In the genomic region with DNA sequence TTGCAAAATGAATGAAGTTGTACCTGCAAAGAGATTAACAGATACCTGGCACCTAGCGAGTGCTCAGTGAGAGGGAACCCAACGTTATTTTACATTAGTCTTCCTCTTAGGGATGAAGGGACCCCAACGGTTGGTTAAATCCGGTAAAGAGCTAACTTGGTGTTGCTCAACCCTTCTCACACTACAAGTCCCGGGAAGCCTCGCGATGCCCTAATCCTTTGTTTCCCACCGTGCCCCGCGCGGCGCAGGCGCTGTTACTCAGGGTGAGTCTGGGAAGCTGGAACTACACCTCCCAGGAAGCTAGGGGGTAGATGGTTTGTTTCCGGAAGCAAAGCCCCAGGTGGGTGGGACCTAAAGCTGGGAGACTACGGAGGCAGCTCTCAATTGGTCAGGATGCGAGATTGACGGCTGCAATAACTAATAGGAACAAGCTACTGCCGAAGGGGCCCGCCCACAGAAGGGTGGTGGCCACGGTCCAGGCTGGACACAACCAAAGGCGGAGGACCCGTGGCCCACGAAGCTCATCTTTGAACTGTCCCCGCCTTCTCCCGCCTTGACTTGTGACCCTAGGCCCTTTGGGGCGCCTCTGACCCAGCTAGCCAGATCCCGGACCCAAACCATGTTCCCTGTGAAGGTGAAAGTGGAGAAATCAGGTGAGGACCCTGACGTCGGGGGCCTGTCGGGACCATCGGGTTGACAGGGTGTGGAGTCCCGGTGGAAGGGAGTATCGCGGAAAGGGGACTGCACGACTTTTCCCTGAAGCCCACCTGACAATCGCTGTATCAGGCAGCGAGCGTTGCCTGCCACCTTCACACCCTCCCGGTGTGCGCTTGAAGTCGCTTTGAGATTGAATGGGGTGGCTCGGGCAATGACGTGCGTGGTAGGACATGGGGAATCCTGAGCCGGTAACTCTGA, we compare ENCODE assay signal across 8 cellular contexts. TPM values are rescaled to one million over a fixed set of nuclear protein-coding genes. Genes with fewer than 3 reads are reported as not detected.
A peak's percentile ranks its signal among the peaks of the same experiment; 100 is the strongest.
DNase-seq lines count a peak whose midpoint lies in the region; ATAC-seq and FAIRE-seq lines count a peak whose summit lies in the region.

Gene LIN37, plus strand, starts transcription at position 471 of the 915 bp plus-strand sequence. Its CDS starts 149 bp downstream, at position 620.

- peak within 1 kb of the TSS; percentile 88 for H3K9ac ChIP-seq in endocrine pancreas (ENCODE audit: control insufficient read depth, insufficient read depth, low read length)
- H3K9ac ChIP-seq in mesenchymal stem cell (ENCODE audit: low read length): peak within 1 kb of the TSS; percentile 99

- no peak within 1 kb of the TSS for H3K27ac ChIP-seq in mesenchymal stem cell (ENCODE audit: low read length, poor library complexity, severe bottlenecking)

- H3K14ac ChIP-seq in mesenchymal stem cell (ENCODE audit: low read length in 2 of 2): peak within 1 kb of the TSS in 1 of 2 experiments; percentile 50

- no peaks in the 10 kb centered on the region for H3K27me3 Mint-ChIP-seq in activated CD8-positive, alpha-beta memory T cell treated with anti-CD3 and anti-CD28 coated beads, Interleukin-2, amount 10 ng/mL, durations not matched to agents 7 days and 5 days

- no peak within 1 kb of the TSS for H4K91ac ChIP-seq in mesenchymal stem cell (ENCODE audit: low read length)

- FAIRE-seq in HTR-8/SVneo (lab: Jason Lieb, UNC): peak; percentile 58

- peak within 1 kb of the TSS; percentile 7 to 67 for H3K18ac ChIP-seq in mesenchymal stem cell (ENCODE audit: low read depth in 1 of 2, low read length in 2 of 2)

- H3K4me2 ChIP-seq in mesenchymal stem cell (ENCODE audit: low read length, poor library complexity, severe bottlenecking): peak within 1 kb of the TSS; percentile 62

- H3K79me1 ChIP-seq in mesenchymal stem cell (replicated peaks; ENCODE audit: low read length, poor library complexity, severe bottlenecking): peaks cover 49% of the 10 kb centered on the region

- under 1% methylated on average over 35 of the region's 45 CpGs for WGBS in mesenchymal stem cell

- H3K4me1 Mint-ChIP-seq in activated CD8-positive, alpha-beta memory T cell treated with anti-CD3 and anti-CD28 coated beads, Interleukin-2, amount 10 ng/mL, durations not matched to agents 7 days and 5 days: peaks cover 52% of the 10 kb centered on the region

- no peak within 1 kb of the TSS for H4K8ac ChIP-seq in mesenchymal stem cell (ENCODE audit: low read length)

- no peak within 1 kb of the TSS for H2BK12ac ChIP-seq in mesenchymal stem cell (ENCODE audit: low read length in 2 of 2)

- peak within 1 kb of the TSS; percentile 77 for H2AFZ ChIP-seq in mesenchymal stem cell (ENCODE audit: low read depth, low read length)

- H2AK5ac ChIP-seq in mesenchymal stem cell (ENCODE audit: low read length, severe bottlenecking): peak within 1 kb of the TSS; percentile 4

- H3K36me3 ChIP-seq in endocrine pancreas (ENCODE audit: control insufficient read depth, insufficient read depth, low read length): no peaks in the 10 kb centered on the region
- peaks cover 24 to 31% of the 10 kb centered on the region in 2 experiments for H3K36me3 ChIP-seq in mesenchymal stem cell (ENCODE audit: control insufficient read depth in 1 of 2, insufficient read depth in 2 of 2, low read depth in 1 of 2, low read length in 2 of 2)

- H3K4me1 ChIP-seq in endocrine pancreas (ENCODE audit: control insufficient read depth, insufficient read depth, low read length): no peaks in the 10 kb centered on the region
- H3K4me1 ChIP-seq in mesenchymal stem cell (ENCODE audit: control insufficient read depth, insufficient read depth, low read depth, low read length): peaks cover 22% of the 10 kb centered on the region

- peaks cover 4% of the 10 kb centered on the region for H3K36me3 Mint-ChIP-seq in activated CD8-positive, alpha-beta memory T cell treated with anti-CD3 and anti-CD28 coated beads, Interleukin-2, amount 10 ng/mL, durations not matched to agents 7 days and 5 days

- H3K9me3 ChIP-seq in endocrine pancreas (ENCODE audit: control insufficient read depth, low read length) (no peaks in the 10 kb centered on the region), mesenchymal stem cell (ENCODE audit: control insufficient read depth, low read length) (no peaks in the 10 kb centered on the region)

- no peak within 1 kb of the TSS for H2BK15ac ChIP-seq in mesenchymal stem cell (ENCODE audit: low read depth, poor library complexity, severe bottlenecking)

- peak within 1 kb of the TSS; percentile 35 to 62 for H3K4ac ChIP-seq in mesenchymal stem cell (ENCODE audit: low read depth in 1 of 2, low read length in 2 of 2)

- CTCF ChIA-PET in activated CD8-positive, alpha-beta memory T cell treated with anti-CD3 and anti-CD28 coated beads, Interleukin-2, amount 10 ng/mL, durations not matched to agents 7 days and 5 days (lab: Charles Lee): interaction anchor here (0.8 to 2.2 kb wide), 11 partner anchors 8 to 184 kb away, joined by 3 to 9 read pairs (median 5); partner anchors contain the start of gene PROSER3

- H3K4me3 Mint-ChIP-seq in activated CD8-positive, alpha-beta memory T cell treated with anti-CD3 and anti-CD28 coated beads, Interleukin-2, amount 10 ng/mL, durations not matched to agents 7 days and 5 days: peak within 1 kb of the TSS; percentile 96

- DNase-seq in COLO829 (ENCODE audit: low spot score): peak; percentile 96
- peak; percentile 99 for DNase-seq in HTR-8/SVneo (ENCODE audit: insufficient read length, low spot score)
- peak; percentile 98 for DNase-seq in NOMO-1 treated with dmso at 0.1 percent for 144 hours (lab: John Stamatoyannopoulos, UW; ENCODE audit: unreplicated experiment)
- DNase-seq in activated CD8-positive, alpha-beta memory T cell treated with anti-CD3 and anti-CD28 coated beads, Interleukin-2, amount 10 ng/mL, durations not matched to agents 7 days and 5 days: peak; percentile 100
- peak; percentile 100 for DNase-seq in mesenchymal stem cell
- peak; percentile 95 for DNase-seq in stimulated activated CD8-positive, alpha-beta memory T cell treated with anti-CD3 and anti-CD28 coated beads, Interleukin-12 subunit alpha, Interleukin-12 subunit beta, amount 100 ng/mL, for 4 hours (ENCODE audit: low read depth)

- H3K9me3 Mint-ChIP-seq in activated CD8-positive, alpha-beta memory T cell treated with anti-CD3 and anti-CD28 coated beads, Interleukin-2, amount 10 ng/mL, durations not matched to agents 7 days and 5 days (ENCODE audit: low read depth): no peaks in the 10 kb centered on the region

- no peaks in the 10 kb centered on the region for H3K27me3 ChIP-seq in endocrine pancreas (ENCODE audit: control insufficient read depth, insufficient read depth, low read length)
- no peaks in the 10 kb centered on the region for H3K27me3 ChIP-seq in mesenchymal stem cell (ENCODE audit: control insufficient read depth in 1 of 2, insufficient read depth in 1 of 2, low read length in 2 of 2)

- H2BK5ac ChIP-seq in mesenchymal stem cell (ENCODE audit: low read depth, low read length, poor library complexity, severe bottlenecking): no peak within 1 kb of the TSS

- H3K23ac ChIP-seq in mesenchymal stem cell (ENCODE audit: low read length in 2 of 2): peak within 1 kb of the TSS in 1 of 2 experiments; percentile 24

- peak within 1 kb of the TSS; percentile 96 for H3K27ac Mint-ChIP-seq in activated CD8-positive, alpha-beta memory T cell treated with anti-CD3 and anti-CD28 coated beads, Interleukin-2, amount 10 ng/mL, durations not matched to agents 7 days and 5 days

- ATAC-seq in GM21367 (IDR thresholded peaks at IDR 0.05; ENCODE audit: unreplicated experiment): peak; percentile 47
- peak; percentile 77 for ATAC-seq in activated CD8-positive, alpha-beta memory T cell treated with anti-CD3 and anti-CD28 coated beads, Interleukin-2, amount 10 ng/mL, durations not matched to agents 7 days and 5 days

- peak within 1 kb of the TSS; percentile 64 for H3K4me3 ChIP-seq in endocrine pancreas (ENCODE audit: control insufficient read depth, insufficient read depth, low read length)
- peak within 1 kb of the TSS; percentile 84 to 99 for H3K4me3 ChIP-seq in mesenchymal stem cell (ENCODE audit: insufficient read depth in 1 of 2, low read depth in 1 of 2, low read length in 2 of 2)

- no peak within 1 kb of the TSS for H2BK120ac ChIP-seq in mesenchymal stem cell (ENCODE audit: low read depth, low read length)

RNA-seq across cellular contexts. Expression of gene LIN37, which starts in this region (rescaled TPM):
- total RNA-seq in activated CD8-positive, alpha-beta memory T cell treated with anti-CD3 and anti-CD28 coated beads, Interleukin-2, amount 10 ng/mL, durations not matched to agents 7 days and 5 days: 1 to 10 TPM; 8.9 to 9.2 TPM
- 11.1 TPM for polyA plus RNA-seq in mesenchymal stem cell (2013, experiment 1 of 2)
- 11.4 TPM for polyA plus RNA-seq in mesenchymal stem cell (2013, experiment 2 of 2)
